8 cellular contexts compared by ENCODE assay signal in genomic region chr5:72955768-72956323, GRCh38. TPM values are rescaled to one million over a fixed set of nuclear protein-coding genes. Genes with fewer than 3 reads are reported as not detected.
DNase-seq lines count a peak whose midpoint lies in the region; ATAC-seq and TF ChIP-seq lines count a peak whose summit lies in the region.

FCHO2 (plus strand) TSS chr5:72956041; CDS start chr5:72956097, 56 bp downstream.

- peak; percentile 62 to 79 for TF ChIP-seq POLR2A in gastrocnemius medialis (IDR thresholded peaks at IDR 0.05)

- no CpG with 5 or more reads among the region's 64 CpGs for WGBS in iPS DF 6.9 (ENCODE audit: insufficient coverage, insufficient read length)

- ATAC-seq in GM18520 (IDR thresholded peaks at IDR 0.05; ENCODE audit: unreplicated experiment): peak; percentile 76
- peak; percentile 91 for ATAC-seq in HG03064 (IDR thresholded peaks at IDR 0.05; ENCODE audit: low read depth, unreplicated experiment)
- peak; percentile 89 to 90 for ATAC-seq in gastrocnemius medialis

- H3K9me3 ChIP-seq in iPS DF 6.9 (ENCODE audit: control insufficient read depth, insufficient read depth, low read length) (no peaks in the 10 kb centered on the region), gastrocnemius medialis (no peaks in the 10 kb centered on the region)

- H3K36me3 ChIP-seq in brain microvascular endothelial cell (replicated peaks) (no peaks in the 10 kb centered on the region), iPS DF 6.9 (ENCODE audit: control insufficient read depth, insufficient read depth, low read length) (no peaks in the 10 kb centered on the region), gastrocnemius medialis (no peaks in the 10 kb centered on the region)

- H3K27ac ChIP-seq in brain microvascular endothelial cell (peak within 1 kb of the TSS; percentile 93), iPS DF 6.9 (ENCODE audit: low read length) (no peak within 1 kb of the TSS), gastrocnemius medialis (peak within 1 kb of the TSS; percentile 92 to 97 (median 96))

- peak within 1 kb of the TSS; percentile 71 for H3K4me3 ChIP-seq in brain microvascular endothelial cell (ENCODE audit: low read depth, low read length)
- H3K4me3 ChIP-seq in iPS DF 6.9 (ENCODE audit: low read length): peak within 1 kb of the TSS; percentile 86
- H3K4me3 ChIP-seq in gastrocnemius medialis: peak within 1 kb of the TSS; percentile 71 to 85 (median 80)

- in situ Hi-C loops in brain microvascular endothelial cell (cut with HindIII; ENCODE audit: low pct_ligation_motif_present, low sequenced_read_pairs) (no loop called here), gastrocnemius medialis (cut with MboI; ENCODE audit: low sequenced_read_pairs in 4 of 4) (loop anchor here in 1 of 4 donors (25.0 kb wide), 1 partner anchor 344 kb away; no protein-coding TSS in a partner anchor)

- intact Hi-C loops in gastrocnemius medialis (cut with DNase I; ENCODE audit: low total_unique reads): loop anchor here (2.0 to 5.0 kb wide), 3 partner anchors 106 to 334 kb away; partner anchors contain the start of gene TNPO1

- H3K27me3 ChIP-seq in brain microvascular endothelial cell (replicated peaks) (no peaks in the 10 kb centered on the region), iPS DF 6.9 (ENCODE audit: control insufficient read depth, insufficient read depth, low read length) (no peaks in the 10 kb centered on the region), gastrocnemius medialis (no peaks in the 10 kb centered on the region)

- peak; percentile 96 for DNase-seq in A172 (ENCODE audit: low spot score)
- peak; percentile 71 for DNase-seq in NCI-H2107 treated with DMSO at 0.1 percent for 48 hours (lab: John Stamatoyannopoulos, UW; ENCODE audit: unreplicated experiment)
- peak; percentile 97 for DNase-seq in UCSD-AML1 (lab: John Stamatoyannopoulos, UW; ENCODE audit: unreplicated experiment)
- peak; percentile 95 for DNase-seq in brain microvascular endothelial cell
- peak; percentile 91 for DNase-seq in iPS DF 6.9 (ENCODE audit: low read depth, low spot score)
- DNase-seq in gastrocnemius medialis: peak; percentile 96 to 97

- peaks cover 2% of the 10 kb centered on the region; the same call in 1 of the 2 replicates for H3K4me1 ChIP-seq in iPS DF 6.9 (ENCODE audit: control insufficient read depth, insufficient read depth, low read length)
- peaks cover 41 to 43% of the 10 kb centered on the region in 2 donors for H3K4me1 ChIP-seq in gastrocnemius medialis

- TF ChIP-seq CTCF in brain microvascular endothelial cell (IDR thresholded peaks at IDR 0.05; ENCODE audit: low read depth, low read length, missing control alignments) (peak; percentile 79), gastrocnemius medialis (IDR thresholded peaks at IDR 0.05 in 4 of 5, conservative IDR thresholded peaks at IDR 0.05 in 1 of 5) (peak; percentile 72 to 93 (median 87))

RNA-seq across cellular contexts. Expression of gene FCHO2, which starts in this region (rescaled TPM):
- 9.1 and 12.9 TPM in 2 replicates for total RNA-seq in A172 (2014; rRNA removed; shearing (Covaris generic))
- total RNA-seq in gastrocnemius medialis: 10 to 100 TPM in 3 of 4 donors, 1 to 10 TPM in 1; 8.3 to 14.8 (median 12.3) TPM
